ENCODE assay signal across 28 cellular contexts in genomic region chr2:112936927-112937232, GRCh38. TPM values are rescaled to one million over a fixed set of nuclear protein-coding genes. Genes with fewer than 3 reads are reported as not detected.
"Had no signal": no experiment of that assay in that cellular context is flagged by ENCODE, and none has a peak within 500 bp of the region (broad histone marks: within the 10 kb centered on the region; RNA-seq: fewer than 3 reads in every experiment).

No MANE protein-coding gene starts in this region.

- H3K9me3 ChIP-seq: heart left ventricle, psoas muscle, right lobe of liver, suprapubic skin, thyroid gland, uterus had no signal

- H3K27ac ChIP-seq: dorsolateral prefrontal cortex, heart left ventricle, psoas muscle, right lobe of liver, suprapubic skin, thyroid gland, uterus had no signal

- H3K4me3 ChIP-seq: dorsolateral prefrontal cortex, heart left ventricle, lung, psoas muscle, right lobe of liver, suprapubic skin, thyroid gland, uterus had no signal

- H3K4me1 ChIP-seq: heart left ventricle, psoas muscle, suprapubic skin, uterus had no signal

- H3K36me3 ChIP-seq: heart left ventricle, right lobe of liver, suprapubic skin, thyroid gland, uterus had no signal

- H3K27ac Mint-ChIP-seq: nephron progenitor cell; stimulated activated effector memory CD8-positive, alpha-beta T cell treated with anti-CD3 and anti-CD28 coated beads, Interleukin-12 subunit alpha, Interleukin-12 subunit beta, amount 100 ng/mL, for 72 hours; type B pancreatic cell had no signal

- H3K9me3 Mint-ChIP-seq: naive thymus-derived CD4-positive, alpha-beta T cell; nephron progenitor cell; stimulated activated effector memory CD8-positive, alpha-beta T cell treated with anti-CD3 and anti-CD28 coated beads, Interleukin-12 subunit alpha, Interleukin-12 subunit beta, amount 100 ng/mL, for 72 hours; type B pancreatic cell had no signal

- DNase-seq: dorsolateral prefrontal cortex; effector CD8-positive, alpha-beta T cell; heart left ventricle; hippocampal formation; left colon; left ventricle myocardium superior; naive thymus-derived CD4-positive, alpha-beta T cell; nephron progenitor cell; psoas muscle; retina; stimulated activated CD4-positive, alpha-beta T cell treated with anti-CD3 and anti-CD28 coated beads, Interleukin-4, amount 100 ng/mL, for 1 hour; stimulated activated CD8-positive, alpha-beta memory T cell treated with anti-CD3 and anti-CD28 coated beads, Interleukin-4, amount 100 ng/mL, for 48 hours; stimulated activated naive CD8-positive, alpha-beta T cell treated with anti-CD3 and anti-CD28 coated beads, Interleukin-15, Interleukin-2, amounts not matched to agents 100 U/mL and 50 U/mL, for 24 hours; thyroid gland; uterus had no signal

- FAIRE-seq: frontal cortex had no signal

- H3K36me3 Mint-ChIP-seq: stimulated activated effector memory CD8-positive, alpha-beta T cell treated with anti-CD3 and anti-CD28 coated beads, Interleukin-12 subunit alpha, Interleukin-12 subunit beta, amount 100 ng/mL, for 72 hours; type B pancreatic cell had no signal

- H3K4me3 Mint-ChIP-seq: naive thymus-derived CD4-positive, alpha-beta T cell; nephron progenitor cell; stimulated activated effector memory CD8-positive, alpha-beta T cell treated with anti-CD3 and anti-CD28 coated beads, Interleukin-12 subunit alpha, Interleukin-12 subunit beta, amount 100 ng/mL, for 72 hours; type B pancreatic cell had no signal

- ATAC-seq: heart left ventricle; left colon; left ventricle myocardium superior; psoas muscle; right lobe of liver; stimulated activated effector memory CD8-positive, alpha-beta T cell treated with anti-CD3 and anti-CD28 coated beads, Interleukin-12 subunit alpha, Interleukin-12 subunit beta, amount 100 ng/mL, for 72 hours; stimulated activated naive CD8-positive, alpha-beta T cell treated with anti-CD3 and anti-CD28 coated beads, Interleukin-15, Interleukin-2, amounts not matched to agents 100 U/mL and 50 U/mL, for 24 hours had no signal

- H3K4me1 Mint-ChIP-seq: nephron progenitor cell; stimulated activated effector memory CD8-positive, alpha-beta T cell treated with anti-CD3 and anti-CD28 coated beads, Interleukin-12 subunit alpha, Interleukin-12 subunit beta, amount 100 ng/mL, for 72 hours had no signal

- H3K27me3 ChIP-seq: dorsolateral prefrontal cortex, right lobe of liver, suprapubic skin, thyroid gland, uterus had no signal

RNA-seq across cellular contexts. Expression of gene IL37, which starts 25.9 kb away (rescaled TPM):
- total RNA-seq: dorsolateral prefrontal cortex; esophagus mucosa; fibroblast of lung; frontal cortex; glomerular endothelial cell; heart left ventricle; kidney epithelial cell; left ventricle myocardium superior; lung; mesenteric fat pad; mononuclear cell; naive thymus-derived CD4-positive, alpha-beta T cell; osteoblast; psoas muscle; right lobe of liver; thyroid gland; uterus had no signal

RNA-seq across cellular contexts. Expression of gene IL36G, which starts 40.9 kb away (rescaled TPM):
- total RNA-seq: fibroblast of lung; glomerular endothelial cell; heart left ventricle; kidney epithelial cell; left ventricle myocardium superior; mesenteric fat pad; mononuclear cell; naive thymus-derived CD4-positive, alpha-beta T cell; osteoblast; psoas muscle; right lobe of liver; thyroid gland; uterus had no signal
